In the genomic region with DNA sequence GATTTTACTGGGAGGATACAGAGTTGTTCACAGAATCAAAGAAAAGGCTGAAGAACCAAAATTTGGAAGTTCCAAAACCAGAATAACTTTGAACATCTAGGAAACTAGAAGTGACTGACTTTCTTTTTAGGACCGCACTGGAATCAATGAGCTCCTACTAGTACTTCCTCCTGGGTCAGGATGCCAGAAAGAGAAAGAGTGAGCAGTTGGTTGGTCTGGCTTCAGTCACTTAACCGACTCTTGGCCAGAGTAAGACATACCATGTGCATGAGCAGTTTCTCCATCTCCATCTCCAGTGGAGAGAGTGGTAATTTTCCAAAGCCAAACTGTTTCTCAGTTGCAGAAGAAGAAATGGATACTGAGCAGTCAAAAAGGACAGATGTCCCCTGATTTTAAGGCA, we compare ENCODE assay signal across 20 cellular contexts. TPM values are rescaled to one million over a fixed set of nuclear protein-coding genes. Genes with fewer than 3 reads are reported as not detected.
A peak's percentile ranks its signal among the peaks of the same experiment; 100 is the strongest.
DNase-seq lines count a peak whose midpoint lies in the region; ATAC-seq and TF ChIP-seq lines count a peak whose summit lies in the region.
"Had no signal": no experiment of that assay in that cellular context is flagged by ENCODE, and none has a peak within 500 bp of the region (broad histone marks: within the 10 kb centered on the region; RNA-seq: fewer than 3 reads in every experiment).

No MANE protein-coding gene starts in this region.

- TF ChIP-seq CTCF in fibroblast of the aortic adventitia (IDR thresholded peaks at IDR 0.05; ENCODE audit: insufficient read depth, low read length): no peak

- DNase-seq in A172 (ENCODE audit: low spot score) (peak; percentile 17), G401 (ENCODE audit: low spot score) (peak; percentile 10), RPMI7951 (ENCODE audit: low read depth) (peak; percentile 72), fibroblast of the aortic adventitia (ENCODE audit: low read depth) (peak; percentile 90), NCI-H774 (lab: John Stamatoyannopoulos, UW) (no peak), SK-N-DZ (ENCODE audit: low spot score) (no peak)
- DNase-seq: ACHN; activated CD4-positive, CD25-positive, alpha-beta regulatory T cell; activated effector memory CD4-positive, alpha-beta T cell treated with Interleukin-2 at 50 U/mL for 16 hours; effector CD8-positive, alpha-beta T cell; immature natural killer cell; NCI-H1436 treated with DMSO at 0.1 percent for 48 hours; NCI-H524 treated with DMSO at 0.1 percent for 48 hours; RPMI8226; stimulated activated CD4-positive, alpha-beta T cell treated with anti-CD3 and anti-CD28 coated beads, Interleukin-4, amount 100 ng/mL, for 24 hours had no signal

- in situ Hi-C loops in G401 (cut with HindIII; ENCODE audit: low sequenced_read_pairs): no loop called here

- no peak overlapping the region for H3K4me3 ChIP-seq in fibroblast of the aortic adventitia (ENCODE audit: low read depth, low read length)
- H3K4me3 ChIP-seq: K562, tibial nerve had no signal

- ATAC-seq in GM21423 (IDR thresholded peaks at IDR 0.05; ENCODE audit: unreplicated experiment) (no peak), GM19463 (IDR thresholded peaks at IDR 0.05; ENCODE audit: unreplicated experiment) (no peak)
- ATAC-seq: K562, sciatic nerve had no signal

RNA-seq across cellular contexts. Expression of a gene that starts 27.1 kb away (rescaled TPM):
- total RNA-seq in A172 (2014; rRNA removed; shearing (Covaris generic)): 0.10 TPM in 1 of 2 replicates, not detected in the other
- total RNA-seq in G401 (2014; rRNA removed; shearing (Covaris generic)): under 0.01 TPM in 1 of 2 replicates, not detected in the other
- 0.10 and 0.24 TPM in 2 replicates for total RNA-seq in RPMI7951 (2014; rRNA removed; shearing (Covaris generic))
- 0.36 TPM in 1 of 2 replicates, not detected in the other for total RNA-seq in fibroblast of the aortic adventitia (ENCODE audit: low replicate concordance)
- polyA plus RNA-seq in SK-N-DZ (2014; cell fraction: cytosol; rRNA removed): 0.88 and 1.2 TPM in 2 replicates
- 0.90 and 2.5 TPM in 2 replicates for polyA plus RNA-seq in SK-N-DZ (2014; cell fraction: nucleus; rRNA removed)
- total RNA-seq: sciatic nerve had no signal

Comparison
In these comparisons a context has a peak if more than half of its experiments do, and no peak if none do; other contexts are left out.
1. DNase-seq: peak in A172 (single experiment), G401 (single experiment), RPMI7951 (single experiment) and fibroblast of the aortic adventitia (single experiment); none in NCI-H774 (single experiment) and SK-N-DZ (single experiment).